ENCODE assay signal across 1 cellular context in the genomic region with DNA sequence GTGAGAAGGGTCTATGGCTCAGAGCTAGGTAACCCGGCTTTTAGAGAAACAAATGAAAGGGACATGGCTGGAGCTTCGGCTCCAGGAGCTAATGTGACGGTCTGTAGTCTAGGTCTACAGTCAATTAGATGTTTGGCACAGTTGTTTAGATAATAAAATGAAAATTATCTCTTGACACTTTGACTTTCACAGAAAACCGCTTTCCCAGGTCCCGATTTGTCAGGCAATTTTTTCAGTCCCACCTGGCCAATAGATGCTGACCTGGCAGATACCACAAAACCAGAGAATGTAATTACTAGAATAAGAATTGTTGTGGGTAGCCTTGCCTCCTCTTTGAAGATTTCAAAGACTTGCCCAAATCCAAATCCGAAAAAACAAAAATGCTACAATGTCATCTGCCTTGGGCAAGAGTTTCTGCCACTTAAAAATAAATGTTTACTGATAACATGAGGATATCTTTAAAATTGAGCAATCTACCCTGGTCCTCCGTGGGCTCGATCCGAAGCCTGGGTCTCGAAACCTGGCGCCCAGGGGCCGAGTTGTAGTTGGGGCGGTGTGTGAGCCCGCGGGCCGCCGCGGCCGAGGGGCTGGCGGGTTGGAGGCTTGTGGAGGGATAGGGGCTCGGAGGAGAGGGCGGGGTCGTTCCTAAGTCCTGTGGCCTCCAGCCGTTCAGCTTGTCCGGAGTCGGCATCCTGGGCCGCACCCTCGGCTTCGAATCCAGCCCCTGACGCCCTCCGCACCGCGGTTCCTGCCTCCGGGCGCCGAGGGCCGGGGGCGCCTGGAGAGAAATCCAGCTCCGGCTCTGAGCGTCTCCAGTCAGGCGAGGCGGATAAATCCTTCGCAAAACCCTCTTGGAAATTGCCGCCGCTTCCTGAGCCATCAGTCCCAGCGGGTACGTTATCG.
TF ChIP-seq lines count a peak whose summit lies in the region.

No MANE protein-coding gene starts in this region.

TF ChIP-seq in H1, 55 proteins besides CTCF, POLR2A, EP300 and RAD21:
- TF ChIP-seq HDAC2 (IDR thresholded peaks at IDR 0.05; ENCODE audit: borderline replicate concordance in 1 of 2, low read depth in 2 of 2, low read length in 2 of 2) (no peak), SIN3A (conservative IDR thresholded peaks at IDR 0.05 in 1 of 2, IDR thresholded peaks at IDR 0.05 in 1 of 2; ENCODE audit: low read depth in 1 of 2, low read length in 2 of 2) (0 out of 4 replicates have a peak, but pooled peaks of 1 of the 2 experiments have one; percentile 6), CTBP2 (IDR thresholded peaks at IDR 0.05; ENCODE audit: borderline replicate concordance, insufficient read depth, insufficient read length, low read length) (peak; percentile 27), KDM1A (IDR thresholded peaks at IDR 0.05; ENCODE audit: borderline replicate concordance, low read length) (no peak), CEBPB (IDR thresholded peaks at IDR 0.05; ENCODE audit: low read depth, low read length) (no peak), JUN (IDR thresholded peaks at IDR 0.05; ENCODE audit: low read depth, low read length) (no peak), RNF2 (IDR thresholded peaks at IDR 0.05; ENCODE audit: borderline replicate concordance, low read depth, low read length, missing control alignments, poor library complexity, severe bottlenecking) (peak; percentile 88)
- TF ChIP-seq, protein P1, sequence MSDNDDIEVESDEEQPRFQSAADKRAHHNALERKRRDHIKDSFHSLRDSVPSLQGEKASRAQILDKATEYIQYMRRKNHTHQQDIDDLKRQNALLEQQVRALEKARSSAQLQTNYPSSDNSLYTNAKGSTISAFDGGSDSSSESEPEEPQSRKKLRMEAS (IDR thresholded peaks at IDR 0.05) = 0 out of 2 replicates have a peak, but pooled peaks have one; percentile 2
